20 cellular contexts compared by ENCODE assay signal in the genomic region with DNA sequence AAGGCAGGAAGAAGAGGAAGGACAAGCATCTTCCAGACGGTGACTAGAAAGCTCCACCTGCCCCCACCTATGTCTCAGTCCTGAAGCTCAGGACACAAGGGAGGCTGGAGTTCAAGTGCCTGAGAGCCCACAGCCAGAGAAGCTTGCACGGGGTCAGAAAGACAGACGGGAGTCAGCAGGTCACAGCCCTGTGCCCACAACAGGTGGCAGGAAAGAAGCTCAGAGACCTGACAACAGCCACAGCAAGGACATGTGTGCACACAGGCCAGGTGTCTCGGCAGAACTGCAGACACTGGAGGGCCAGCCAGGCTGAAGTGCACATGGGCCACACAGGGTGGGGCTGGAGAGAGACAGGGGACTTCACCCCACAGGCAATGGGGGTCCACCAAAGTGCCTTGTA. TPM values are rescaled to one million over a fixed set of nuclear protein-coding genes. Genes with fewer than 3 reads are reported as not detected.
DNase-seq lines count a peak whose midpoint lies in the region; ATAC-seq and TF ChIP-seq lines count a peak whose summit lies in the region.
"Had no signal": no experiment of that assay in that cellular context is flagged by ENCODE, and none has a peak within 500 bp of the region (broad histone marks: within the 10 kb centered on the region; RNA-seq: fewer than 3 reads in every experiment).

No MANE protein-coding gene starts in this region.

- no peak overlapping the region for H3K4ac ChIP-seq in neuronal stem cell (ENCODE audit: low read length)

- H3K79me2 ChIP-seq in DOHH2 (ENCODE audit: control insufficient read depth, low read length): peaks cover 81% of the 10 kb centered on the region

- no peaks in the 10 kb centered on the region for H3K9me3 ChIP-seq in DOHH2 (ENCODE audit: control insufficient read depth, insufficient read depth, low read length)
- no peaks in the 10 kb centered on the region for H3K9me3 ChIP-seq in neuronal stem cell (replicated peaks in 1 of 2; ENCODE audit: control insufficient read depth in 2 of 2, insufficient read depth in 1 of 2, low read depth in 1 of 2, low read length in 2 of 2)
- no peaks in the 10 kb centered on the region for H3K9me3 ChIP-seq in Caco-2
- H3K9me3 ChIP-seq: esophagus muscularis mucosa, SJCRH30 had no signal

- no peak overlapping the region for H2BK15ac ChIP-seq in neuronal stem cell (ENCODE audit: low read length)

- TF ChIP-seq CTCF in DOHH2 (IDR thresholded peaks at IDR 0.05; ENCODE audit: low read depth, low read length, poor library complexity, severe bottlenecking) (no peak), Caco-2 (IDR thresholded peaks at IDR 0.05; ENCODE audit: insufficient read depth in 1 of 2, low read depth in 1 of 2, low read length in 1 of 2, severe bottlenecking in 1 of 2, unreplicated experiment in 1 of 2) (no peak)

- H3K9ac ChIP-seq in neuronal stem cell (ENCODE audit: low read depth, low read length, poor library complexity): no peak overlapping the region
- H3K9ac ChIP-seq: parathyroid adenoma had no signal

- peaks cover 5% of the 10 kb centered on the region for H3K79me1 ChIP-seq in neuronal stem cell (ENCODE audit: low read depth, low read length)

- no peaks in the 10 kb centered on the region for H3K27me3 Mint-ChIP-seq in activated CD8-positive, alpha-beta T cell treated with anti-CD3 and anti-CD28 coated beads, Interleukin-2, amount 10 ng/mL, durations not matched to agents 7 days and 5 days (ENCODE audit: low read depth)
- no peaks in the 10 kb centered on the region for H3K27me3 Mint-ChIP-seq in Caco-2 (ENCODE audit: insufficient read depth, unreplicated experiment)

- H3K4me3 ChIP-seq in DOHH2 (ENCODE audit: low read length): no peak overlapping the region
- H3K4me3 ChIP-seq in neuronal stem cell (ENCODE audit: low read length in 2 of 2): no peak overlapping the region
- no peak overlapping the region for H3K4me3 ChIP-seq in Caco-2 (ENCODE audit: low read depth, low read length)
- H3K4me3 ChIP-seq: esophagus muscularis mucosa, K562, SJCRH30 had no signal

- CTCF ChIA-PET in activated CD8-positive, alpha-beta T cell treated with anti-CD3 and anti-CD28 coated beads, Interleukin-2, amount 10 ng/mL, durations not matched to agents 7 days and 5 days (lab: Charles Lee): no interaction called here
- CTCF ChIA-PET in Caco-2 (lab: Charles Lee): interaction anchor here (0.6 kb wide), 1 partner anchor 275 kb away, joined by 3 read pairs; no protein-coding TSS in a partner anchor

- H3K9me3 Mint-ChIP-seq in activated CD8-positive, alpha-beta T cell treated with anti-CD3 and anti-CD28 coated beads, Interleukin-2, amount 10 ng/mL, durations not matched to agents 7 days and 5 days (ENCODE audit: insufficient read depth): no peaks in the 10 kb centered on the region
- no peaks in the 10 kb centered on the region for H3K9me3 Mint-ChIP-seq in Caco-2 (ENCODE audit: unreplicated experiment)

- no CpG with 5 or more reads among the region's 4 CpGs for WGBS in neuronal stem cell (ENCODE audit: extremely low coverage in 2 of 2, insufficient read length in 2 of 2, insufficient replicate concordance in 1 of 2), 2 donors

- H3K36me3 Mint-ChIP-seq in activated CD8-positive, alpha-beta T cell treated with anti-CD3 and anti-CD28 coated beads, Interleukin-2, amount 10 ng/mL, durations not matched to agents 7 days and 5 days (ENCODE audit: low read depth): no peaks in the 10 kb centered on the region
- peaks cover 5% of the 10 kb centered on the region for H3K36me3 Mint-ChIP-seq in Caco-2 (ENCODE audit: insufficient read depth, unreplicated experiment)

- no peak overlapping the region for H2AK5ac ChIP-seq in neuronal stem cell (ENCODE audit: low read depth, low read length)

- H3K4me1 ChIP-seq in DOHH2 (ENCODE audit: control insufficient read depth, low read length) (peaks cover 38% of the 10 kb centered on the region), neuronal stem cell (ENCODE audit: control insufficient read depth in 2 of 2, insufficient read depth in 1 of 2, low read depth in 1 of 2, low read length in 2 of 2) (peaks cover 0 to 14% of the 10 kb centered on the region in 2 donors), Caco-2 (peaks cover 9% of the 10 kb centered on the region)
- H3K4me1 ChIP-seq: parathyroid adenoma, SJCRH30 had no signal

- H3K9me2 ChIP-seq in DOHH2 (replicated peaks; ENCODE audit: control insufficient read depth, low read length): no peaks in the 10 kb centered on the region

- no peak overlapping the region for H3K27ac Mint-ChIP-seq in activated CD8-positive, alpha-beta T cell treated with anti-CD3 and anti-CD28 coated beads, Interleukin-2, amount 10 ng/mL, durations not matched to agents 7 days and 5 days
- no peak overlapping the region for H3K27ac Mint-ChIP-seq in Caco-2 (ENCODE audit: unreplicated experiment)

- POLR2A ChIA-PET in activated CD8-positive, alpha-beta T cell treated with anti-CD3 and anti-CD28 coated beads, Interleukin-2, amount 10 ng/mL, durations not matched to agents 7 days and 5 days (lab: Charles Lee): no interaction called here
- POLR2A ChIA-PET in Caco-2 (lab: Charles Lee): no interaction called here

- H4K91ac ChIP-seq in neuronal stem cell (ENCODE audit: low read depth, low read length, poor library complexity): no peak overlapping the region

- H3K4me2 ChIP-seq in DOHH2 (ENCODE audit: low read length): peak overlapping the region; percentile 30
- no peak overlapping the region for H3K4me2 ChIP-seq in neuronal stem cell (ENCODE audit: insufficient read depth, low read length, poor library complexity, severe bottlenecking)

- no peak overlapping the region for H2BK120ac ChIP-seq in neuronal stem cell (ENCODE audit: low read depth, low read length)

- H3K27me3 ChIP-seq in DOHH2 (ENCODE audit: control insufficient read depth, low read length) (no peaks in the 10 kb centered on the region), neuronal stem cell (ENCODE audit: control insufficient read depth in 3 of 3, insufficient read depth in 3 of 3, low read depth in 1 of 3, low read length in 3 of 3) (no peaks in the 10 kb centered on the region), Caco-2 (replicated peaks; ENCODE audit: control insufficient read depth, insufficient read depth, low read length) (no peaks in the 10 kb centered on the region)
- H3K27me3 ChIP-seq: esophagus muscularis mucosa, SJCRH30 had no signal

- no peak overlapping the region for H3K14ac ChIP-seq in neuronal stem cell (ENCODE audit: low read length)

- H3K27ac ChIP-seq in DOHH2 (ENCODE audit: low read depth, low read length) (no peak overlapping the region), neuronal stem cell (replicated peaks; ENCODE audit: low read length) (no peak overlapping the region)
- H3K27ac ChIP-seq: esophagus muscularis mucosa, HL-60, parathyroid adenoma, SJCRH30 had no signal

- H3K4me3 Mint-ChIP-seq in activated CD8-positive, alpha-beta T cell treated with anti-CD3 and anti-CD28 coated beads, Interleukin-2, amount 10 ng/mL, durations not matched to agents 7 days and 5 days: no peak overlapping the region
- H3K4me3 Mint-ChIP-seq in Caco-2 (ENCODE audit: unreplicated experiment): no peak overlapping the region

- no peak overlapping the region for H2AFZ ChIP-seq in neuronal stem cell (ENCODE audit: low read length)
- H2AFZ ChIP-seq: parathyroid adenoma had no signal

- peaks cover 16% of the 10 kb centered on the region for H4K20me1 ChIP-seq in DOHH2 (ENCODE audit: control insufficient read depth, insufficient read depth, low read depth, low read length)

- no peak overlapping the region for H2BK12ac ChIP-seq in neuronal stem cell (ENCODE audit: low read length)

- DNase-seq in activated CD8-positive, alpha-beta T cell treated with anti-CD3 and anti-CD28 coated beads, Interleukin-2, amount 10 ng/mL, durations not matched to agents 7 days and 5 days: no peak
- DNase-seq in neuronal stem cell (ENCODE audit: low spot score) (no peak), sciatic nerve (ENCODE audit: low spot score) (no peak), NCI-H1930 (lab: John Stamatoyannopoulos, UW) (no peak), Caco-2 (no peak)
- DNase-seq: DMS 273 treated with DMSO at 0.1 percent for 48 hours; H7; NCI-H1048; NCI-H2081 treated with DMSO at 0.1 percent for 48 hours; NCI-H524 treated with DMSO at 0.1 percent for 48 hours; OCI-M1; SJCRH30; stimulated activated CD4-positive, alpha-beta T cell treated with anti-CD3 and anti-CD28 coated beads, Interleukin-1b, Interleukin-23, amount 100 ng/mL, for 48 hours; T-helper 9 cell had no signal

- ATAC-seq in GM21737 (IDR thresholded peaks at IDR 0.05; ENCODE audit: unreplicated experiment) (peak; percentile 40), sciatic nerve (no peak)
- ATAC-seq in activated CD8-positive, alpha-beta T cell treated with anti-CD3 and anti-CD28 coated beads, Interleukin-2, amount 10 ng/mL, durations not matched to agents 7 days and 5 days: peak; percentile 21
- ATAC-seq: K562 had no signal

- peak overlapping the region; percentile 78 for H4K8ac ChIP-seq in neuronal stem cell (ENCODE audit: low read depth, low read length)

- no peaks in the 10 kb centered on the region for H3F3A ChIP-seq in DOHH2 (ENCODE audit: control insufficient read depth, insufficient read depth)

- intact Hi-C loops in sciatic nerve (cut with DNase I): no loop called here
- intact Hi-C loops in Caco-2 (cut with micrococcal nuclease; ENCODE audit: unreplicated experiment): no loop called here

- H3K36me3 ChIP-seq in DOHH2 (ENCODE audit: control insufficient read depth, low read length): no peaks in the 10 kb centered on the region
- no peaks in the 10 kb centered on the region for H3K36me3 ChIP-seq in neuronal stem cell (replicated peaks in 1 of 2; ENCODE audit: control insufficient read depth in 2 of 2, insufficient read depth in 2 of 2, low read length in 2 of 2)
- no peaks in the 10 kb centered on the region for H3K36me3 ChIP-seq in Caco-2 (ENCODE audit: control insufficient read depth, insufficient read depth, low read length)
- H3K36me3 ChIP-seq: SJCRH30 had no signal

- no peak overlapping the region for H2BK5ac ChIP-seq in neuronal stem cell (ENCODE audit: low read length)

- peaks cover 6% of the 10 kb centered on the region for H3K4me1 Mint-ChIP-seq in activated CD8-positive, alpha-beta T cell treated with anti-CD3 and anti-CD28 coated beads, Interleukin-2, amount 10 ng/mL, durations not matched to agents 7 days and 5 days (ENCODE audit: low read depth)
- no peaks in the 10 kb centered on the region for H3K4me1 Mint-ChIP-seq in Caco-2 (ENCODE audit: low read depth, unreplicated experiment)

- no peak overlapping the region for H3K18ac ChIP-seq in neuronal stem cell (ENCODE audit: low read length)

- no TSS peak for BruUV-seq in Caco-2 (replicated peaks; lab: Mats Ljungman, UMichigan)

- peak overlapping the region; percentile 25 for H3K23ac ChIP-seq in neuronal stem cell (ENCODE audit: low read depth, low read length, poor library complexity)

RNA-seq across cellular contexts. Expression of a gene that starts 37.2 kb away (rescaled TPM):
- total RNA-seq in activated CD8-positive, alpha-beta T cell treated with anti-CD3 and anti-CD28 coated beads, Interleukin-2, amount 10 ng/mL, durations not matched to agents 7 days and 5 days: 10 to 100 TPM; 29.3 to 31.6 TPM
- polyA plus RNA-seq in neuronal stem cell (2013, experiment 1 of 2): 11.1 TPM
- polyA plus RNA-seq in neuronal stem cell (2013, experiment 2 of 2): 11.5 TPM
- total RNA-seq in sciatic nerve: 55.2 TPM
- total RNA-seq in Caco-2 (2022): 29.6 and 32.7 TPM in 2 replicates

RNA-seq across cellular contexts. Expression of a gene that starts 48.3 kb away (rescaled TPM):
- under 1 TPM; 0.13 TPM for total RNA-seq in activated CD8-positive, alpha-beta T cell treated with anti-CD3 and anti-CD28 coated beads, Interleukin-2, amount 10 ng/mL, durations not matched to agents 7 days and 5 days
- 5.8 TPM for polyA plus RNA-seq in neuronal stem cell (2013, experiment 1 of 2)
- polyA plus RNA-seq in neuronal stem cell (2013, experiment 2 of 2): 6.1 TPM
- total RNA-seq in sciatic nerve (8.9 TPM), Caco-2 (2022) (7.7 and 12.1 TPM in 2 replicates)
